Comparison of ENCODE assay signal across 1 cellular context in the genomic region with DNA sequence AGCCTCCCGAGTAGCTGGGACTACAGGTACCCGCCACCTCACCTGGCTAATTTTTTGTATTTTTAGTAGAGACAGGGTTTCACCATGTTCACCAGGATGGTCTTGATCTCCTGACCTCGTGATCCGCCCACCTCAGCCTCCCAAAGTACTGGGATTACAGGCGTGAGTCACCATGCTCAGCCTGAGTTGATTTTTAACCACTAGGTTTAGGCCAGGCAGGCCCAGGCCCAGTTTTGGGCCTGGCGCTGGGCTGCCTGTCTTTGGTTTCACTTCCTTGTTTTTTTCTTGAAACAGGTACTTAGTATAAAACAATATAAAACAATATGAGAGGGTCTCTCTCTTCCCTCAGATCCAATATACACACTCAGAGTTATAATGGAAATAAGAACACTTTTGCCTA. TPM values are rescaled to one million over a fixed set of nuclear protein-coding genes. Genes with fewer than 3 reads are reported as not detected.
"Had no signal": no experiment of that assay in that cellular context is flagged by ENCODE, and none has a peak within 500 bp of the region (broad histone marks: within the 10 kb centered on the region; RNA-seq: fewer than 3 reads in every experiment).

No MANE protein-coding gene starts in this region.

RNA-seq across cellular contexts. Expression of a gene that starts 36.2 kb away (rescaled TPM):
- total RNA-seq: activated B cell treated with CpG ODN at 0.5 μM for 24 hours had no signal
